In the genomic region with DNA sequence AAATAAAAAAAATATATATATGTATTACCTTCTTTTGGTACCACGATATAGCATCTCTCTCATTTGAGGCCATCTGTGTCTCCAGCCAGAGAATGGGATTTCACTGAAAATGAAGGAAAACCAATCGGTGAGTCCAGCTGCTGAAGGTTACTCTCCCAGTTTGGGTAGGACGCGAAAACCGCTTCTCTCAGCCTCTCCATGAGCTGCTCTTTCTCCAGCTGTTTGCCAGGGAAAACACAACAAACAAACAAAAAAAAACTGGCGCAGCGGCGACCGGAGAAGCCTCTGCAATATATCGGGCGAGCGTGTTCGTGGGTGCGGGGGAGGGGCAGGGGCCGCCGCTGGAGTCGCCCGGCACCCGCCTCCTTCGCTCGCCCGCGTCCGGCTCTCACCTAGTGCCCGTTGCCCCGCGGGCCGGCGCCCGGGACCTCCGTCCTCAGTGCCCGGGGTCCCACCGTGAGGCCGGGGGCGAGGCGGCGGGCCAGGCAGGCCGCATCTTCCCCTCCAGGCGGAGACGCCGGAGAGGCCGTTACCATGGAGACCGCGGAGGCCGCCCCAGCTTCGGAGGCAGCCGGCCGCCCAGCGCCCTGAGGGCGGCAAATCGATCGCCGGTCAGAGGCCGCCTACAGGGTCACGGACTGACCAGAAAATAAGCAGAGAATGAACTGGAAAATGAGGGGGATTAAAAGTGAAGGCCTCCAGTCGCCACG, we compare ENCODE assay signal across 1 cellular context.
TF ChIP-seq lines count a peak whose summit lies in the region.

No MANE protein-coding gene starts in this region.

TF ChIP-seq in K562, 482 proteins besides CTCF, POLR2A, EP300 and RAD21 (continued from another document and continues in another):
- TF ChIP-seq, protein P1, sequence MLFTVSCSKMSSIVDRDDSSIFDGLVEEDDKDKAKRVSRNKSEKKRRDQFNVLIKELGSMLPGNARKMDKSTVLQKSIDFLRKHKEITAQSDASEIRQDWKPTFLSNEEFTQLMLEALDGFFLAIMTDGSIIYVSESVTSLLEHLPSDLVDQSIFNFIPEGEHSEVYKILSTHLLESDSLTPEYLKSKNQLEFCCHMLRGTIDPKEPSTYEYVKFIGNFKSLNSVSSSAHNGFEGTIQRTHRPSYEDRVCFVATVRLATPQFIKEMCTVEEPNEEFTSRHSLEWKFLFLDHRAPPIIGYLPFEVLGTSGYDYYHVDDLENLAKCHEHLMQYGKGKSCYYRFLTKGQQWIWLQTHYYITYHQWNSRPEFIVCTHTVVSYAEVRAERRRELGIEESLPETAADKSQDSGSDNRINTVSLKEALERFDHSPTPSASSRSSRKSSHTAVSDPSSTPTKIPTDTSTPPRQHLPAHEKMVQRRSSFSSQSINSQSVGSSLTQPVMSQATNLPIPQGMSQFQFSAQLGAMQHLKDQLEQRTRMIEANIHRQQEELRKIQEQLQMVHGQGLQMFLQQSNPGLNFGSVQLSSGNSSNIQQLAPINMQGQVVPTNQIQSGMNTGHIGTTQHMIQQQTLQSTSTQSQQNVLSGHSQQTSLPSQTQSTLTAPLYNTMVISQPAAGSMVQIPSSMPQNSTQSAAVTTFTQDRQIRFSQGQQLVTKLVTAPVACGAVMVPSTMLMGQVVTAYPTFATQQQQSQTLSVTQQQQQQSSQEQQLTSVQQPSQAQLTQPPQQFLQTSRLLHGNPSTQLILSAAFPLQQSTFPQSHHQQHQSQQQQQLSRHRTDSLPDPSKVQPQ (CRISPR knock-in tag; IDR thresholded peaks at IDR 0.05; ENCODE audit: borderline replicate concordance): no peak
- TF ChIP-seq TEAD4 (IDR thresholded peaks at IDR 0.05; ENCODE audit: low read length) (no peak), TEAD4 (CRISPR knock-in tag; IDR thresholded peaks at IDR 0.05; ENCODE audit: borderline replicate concordance) (no peak), CREBBP (IDR thresholded peaks at IDR 0.05; ENCODE audit: low read depth, low read length) (no peak), ZNF699 (CRISPR knock-in tag; IDR thresholded peaks at IDR 0.05; ENCODE audit: insufficient replicate concordance) (no peak), SUPT5H (IDR thresholded peaks at IDR 0.05) (no peak), SIN3B (IDR thresholded peaks at IDR 0.05; ENCODE audit: low read depth) (peak; percentile 34; the same call in 1 of the 2 replicates), RUNX1 (IDR thresholded peaks at IDR 0.05; ENCODE audit: low read depth) (no peak), ZNF584 (CRISPR knock-in tag; IDR thresholded peaks at IDR 0.05; ENCODE audit: low read depth) (0 out of 2 replicates have a peak, but pooled peaks have one; percentile 7), CAMTA2 (CRISPR knock-in tag; conservative IDR thresholded peaks at IDR 0.05) (peak; percentile 14; the same call in 1 of the 2 replicates), TCF7 (IDR thresholded peaks at IDR 0.05; ENCODE audit: borderline replicate concordance) (no peak), NFXL1 (CRISPR knock-in tag; IDR thresholded peaks at IDR 0.05) (no peak), HSF4 (CRISPR knock-in tag; IDR thresholded peaks at IDR 0.05; ENCODE audit: borderline replicate concordance) (no peak), MAFK (IDR thresholded peaks at IDR 0.05; ENCODE audit: low read length) (no peak), ZNF146 (CRISPR knock-in tag; IDR thresholded peaks at IDR 0.05; ENCODE audit: unreplicated experiment) (no peak), KLF13 (tag; IDR thresholded peaks at IDR 0.05; ENCODE audit: borderline replicate concordance, low read depth) (no peak), POLR2H (tag; IDR thresholded peaks at IDR 0.05; ENCODE audit: low read depth) (no peak), HDAC1 (IDR thresholded peaks at IDR 0.05) (peak in 1 of 2 experiments; percentile 69; a peak in 2 of 4 replicates), ZNF57 (CRISPR knock-in tag; IDR thresholded peaks at IDR 0.05) (no peak), TSC22D4 (tag; IDR thresholded peaks at IDR 0.05) (no peak), MAZ (CRISPR knock-in tag; conservative IDR thresholded peaks at IDR 0.05 in 1 of 2, IDR thresholded peaks at IDR 0.05 in 1 of 2) (peak; percentile 29 to 38; a peak in 1 of 4 replicates), ZNF277 (CRISPR knock-in tag; IDR thresholded peaks at IDR 0.05; ENCODE audit: borderline replicate concordance) (no peak), ARID4B (CRISPR knock-in tag; IDR thresholded peaks at IDR 0.05) (peak; percentile 87), RBM22 (IDR thresholded peaks at IDR 0.05; ENCODE audit: low read depth, low read length, poor library complexity, severe bottlenecking) (peak; percentile 95), PYGO2 (tag; IDR thresholded peaks at IDR 0.05) (no peak), NCOA6 (IDR thresholded peaks at IDR 0.05) (no peak)
- TF ChIP-seq, protein P2, sequence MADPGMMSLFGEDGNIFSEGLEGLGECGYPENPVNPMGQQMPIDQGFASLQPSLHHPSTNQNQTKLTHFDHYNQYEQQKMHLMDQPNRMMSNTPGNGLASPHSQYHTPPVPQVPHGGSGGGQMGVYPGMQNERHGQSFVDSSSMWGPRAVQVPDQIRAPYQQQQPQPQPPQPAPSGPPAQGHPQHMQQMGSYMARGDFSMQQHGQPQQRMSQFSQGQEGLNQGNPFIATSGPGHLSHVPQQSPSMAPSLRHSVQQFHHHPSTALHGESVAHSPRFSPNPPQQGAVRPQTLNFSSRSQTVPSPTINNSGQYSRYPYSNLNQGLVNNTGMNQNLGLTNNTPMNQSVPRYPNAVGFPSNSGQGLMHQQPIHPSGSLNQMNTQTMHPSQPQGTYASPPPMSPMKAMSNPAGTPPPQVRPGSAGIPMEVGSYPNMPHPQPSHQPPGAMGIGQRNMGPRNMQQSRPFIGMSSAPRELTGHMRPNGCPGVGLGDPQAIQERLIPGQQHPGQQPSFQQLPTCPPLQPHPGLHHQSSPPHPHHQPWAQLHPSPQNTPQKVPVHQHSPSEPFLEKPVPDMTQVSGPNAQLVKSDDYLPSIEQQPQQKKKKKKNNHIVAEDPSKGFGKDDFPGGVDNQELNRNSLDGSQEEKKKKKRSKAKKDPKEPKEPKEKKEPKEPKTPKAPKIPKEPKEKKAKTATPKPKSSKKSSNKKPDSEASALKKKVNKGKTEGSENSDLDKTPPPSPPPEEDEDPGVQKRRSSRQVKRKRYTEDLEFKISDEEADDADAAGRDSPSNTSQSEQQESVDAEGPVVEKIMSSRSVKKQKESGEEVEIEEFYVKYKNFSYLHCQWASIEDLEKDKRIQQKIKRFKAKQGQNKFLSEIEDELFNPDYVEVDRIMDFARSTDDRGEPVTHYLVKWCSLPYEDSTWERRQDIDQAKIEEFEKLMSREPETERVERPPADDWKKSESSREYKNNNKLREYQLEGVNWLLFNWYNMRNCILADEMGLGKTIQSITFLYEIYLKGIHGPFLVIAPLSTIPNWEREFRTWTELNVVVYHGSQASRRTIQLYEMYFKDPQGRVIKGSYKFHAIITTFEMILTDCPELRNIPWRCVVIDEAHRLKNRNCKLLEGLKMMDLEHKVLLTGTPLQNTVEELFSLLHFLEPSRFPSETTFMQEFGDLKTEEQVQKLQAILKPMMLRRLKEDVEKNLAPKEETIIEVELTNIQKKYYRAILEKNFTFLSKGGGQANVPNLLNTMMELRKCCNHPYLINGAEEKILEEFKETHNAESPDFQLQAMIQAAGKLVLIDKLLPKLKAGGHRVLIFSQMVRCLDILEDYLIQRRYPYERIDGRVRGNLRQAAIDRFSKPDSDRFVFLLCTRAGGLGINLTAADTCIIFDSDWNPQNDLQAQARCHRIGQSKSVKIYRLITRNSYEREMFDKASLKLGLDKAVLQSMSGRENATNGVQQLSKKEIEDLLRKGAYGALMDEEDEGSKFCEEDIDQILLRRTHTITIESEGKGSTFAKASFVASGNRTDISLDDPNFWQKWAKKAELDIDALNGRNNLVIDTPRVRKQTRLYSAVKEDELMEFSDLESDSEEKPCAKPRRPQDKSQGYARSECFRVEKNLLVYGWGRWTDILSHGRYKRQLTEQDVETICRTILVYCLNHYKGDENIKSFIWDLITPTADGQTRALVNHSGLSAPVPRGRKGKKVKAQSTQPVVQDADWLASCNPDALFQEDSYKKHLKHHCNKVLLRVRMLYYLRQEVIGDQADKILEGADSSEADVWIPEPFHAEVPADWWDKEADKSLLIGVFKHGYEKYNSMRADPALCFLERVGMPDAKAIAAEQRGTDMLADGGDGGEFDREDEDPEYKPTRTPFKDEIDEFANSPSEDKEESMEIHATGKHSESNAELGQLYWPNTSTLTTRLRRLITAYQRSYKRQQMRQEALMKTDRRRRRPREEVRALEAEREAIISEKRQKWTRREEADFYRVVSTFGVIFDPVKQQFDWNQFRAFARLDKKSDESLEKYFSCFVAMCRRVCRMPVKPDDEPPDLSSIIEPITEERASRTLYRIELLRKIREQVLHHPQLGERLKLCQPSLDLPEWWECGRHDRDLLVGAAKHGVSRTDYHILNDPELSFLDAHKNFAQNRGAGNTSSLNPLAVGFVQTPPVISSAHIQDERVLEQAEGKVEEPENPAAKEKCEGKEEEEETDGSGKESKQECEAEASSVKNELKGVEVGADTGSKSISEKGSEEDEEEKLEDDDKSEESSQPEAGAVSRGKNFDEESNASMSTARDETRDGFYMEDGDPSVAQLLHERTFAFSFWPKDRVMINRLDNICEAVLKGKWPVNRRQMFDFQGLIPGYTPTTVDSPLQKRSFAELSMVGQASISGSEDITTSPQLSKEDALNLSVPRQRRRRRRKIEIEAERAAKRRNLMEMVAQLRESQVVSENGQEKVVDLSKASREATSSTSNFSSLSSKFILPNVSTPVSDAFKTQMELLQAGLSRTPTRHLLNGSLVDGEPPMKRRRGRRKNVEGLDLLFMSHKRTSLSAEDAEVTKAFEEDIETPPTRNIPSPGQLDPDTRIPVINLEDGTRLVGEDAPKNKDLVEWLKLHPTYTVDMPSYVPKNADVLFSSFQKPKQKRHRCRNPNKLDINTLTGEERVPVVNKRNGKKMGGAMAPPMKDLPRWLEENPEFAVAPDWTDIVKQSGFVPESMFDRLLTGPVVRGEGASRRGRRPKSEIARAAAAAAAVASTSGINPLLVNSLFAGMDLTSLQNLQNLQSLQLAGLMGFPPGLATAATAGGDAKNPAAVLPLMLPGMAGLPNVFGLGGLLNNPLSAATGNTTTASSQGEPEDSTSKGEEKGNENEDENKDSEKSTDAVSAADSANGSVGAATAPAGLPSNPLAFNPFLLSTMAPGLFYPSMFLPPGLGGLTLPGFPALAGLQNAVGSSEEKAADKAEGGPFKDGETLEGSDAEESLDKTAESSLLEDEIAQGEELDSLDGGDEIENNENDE (IDR thresholded peaks at IDR 0.05; ENCODE audit: low read depth, low read length): no peak
- TF ChIP-seq, protein P3, sequence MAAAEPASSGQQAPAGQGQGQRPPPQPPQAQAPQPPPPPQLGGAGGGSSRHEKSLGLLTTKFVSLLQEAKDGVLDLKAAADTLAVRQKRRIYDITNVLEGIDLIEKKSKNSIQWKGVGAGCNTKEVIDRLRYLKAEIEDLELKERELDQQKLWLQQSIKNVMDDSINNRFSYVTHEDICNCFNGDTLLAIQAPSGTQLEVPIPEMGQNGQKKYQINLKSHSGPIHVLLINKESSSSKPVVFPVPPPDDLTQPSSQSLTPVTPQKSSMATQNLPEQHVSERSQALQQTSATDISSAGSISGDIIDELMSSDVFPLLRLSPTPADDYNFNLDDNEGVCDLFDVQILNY (CRISPR knock-in tag; IDR thresholded peaks at IDR 0.05): no peak
- TF ChIP-seq, protein P4, sequence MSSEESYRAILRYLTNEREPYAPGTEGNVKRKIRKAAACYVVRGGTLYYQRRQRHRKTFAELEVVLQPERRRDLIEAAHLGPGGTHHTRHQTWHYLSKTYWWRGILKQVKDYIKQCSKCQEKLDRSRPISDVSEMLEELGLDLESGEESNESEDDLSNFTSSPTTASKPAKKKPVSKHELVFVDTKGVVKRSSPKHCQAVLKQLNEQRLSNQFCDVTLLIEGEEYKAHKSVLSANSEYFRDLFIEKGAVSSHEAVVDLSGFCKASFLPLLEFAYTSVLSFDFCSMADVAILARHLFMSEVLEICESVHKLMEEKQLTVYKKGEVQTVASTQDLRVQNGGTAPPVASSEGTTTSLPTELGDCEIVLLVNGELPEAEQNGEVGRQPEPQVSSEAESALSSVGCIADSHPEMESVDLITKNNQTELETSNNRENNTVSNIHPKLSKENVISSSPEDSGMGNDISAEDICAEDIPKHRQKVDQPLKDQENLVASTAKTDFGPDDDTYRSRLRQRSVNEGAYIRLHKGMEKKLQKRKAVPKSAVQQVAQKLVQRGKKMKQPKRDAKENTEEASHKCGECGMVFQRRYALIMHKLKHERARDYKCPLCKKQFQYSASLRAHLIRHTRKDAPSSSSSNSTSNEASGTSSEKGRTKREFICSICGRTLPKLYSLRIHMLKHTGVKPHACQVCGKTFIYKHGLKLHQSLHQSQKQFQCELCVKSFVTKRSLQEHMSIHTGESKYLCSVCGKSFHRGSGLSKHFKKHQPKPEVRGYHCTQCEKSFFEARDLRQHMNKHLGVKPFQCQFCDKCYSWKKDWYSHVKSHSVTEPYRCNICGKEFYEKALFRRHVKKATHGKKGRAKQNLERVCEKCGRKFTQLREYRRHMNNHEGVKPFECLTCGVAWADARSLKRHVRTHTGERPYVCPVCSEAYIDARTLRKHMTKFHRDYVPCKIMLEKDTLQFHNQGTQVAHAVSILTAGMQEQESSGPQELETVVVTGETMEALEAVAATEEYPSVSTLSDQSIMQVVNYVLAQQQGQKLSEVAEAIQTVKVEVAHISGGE (CRISPR knock-in tag; IDR thresholded peaks at IDR 0.05): no peak
